ENCODE assay signal across 8 cellular contexts in the genomic region with DNA sequence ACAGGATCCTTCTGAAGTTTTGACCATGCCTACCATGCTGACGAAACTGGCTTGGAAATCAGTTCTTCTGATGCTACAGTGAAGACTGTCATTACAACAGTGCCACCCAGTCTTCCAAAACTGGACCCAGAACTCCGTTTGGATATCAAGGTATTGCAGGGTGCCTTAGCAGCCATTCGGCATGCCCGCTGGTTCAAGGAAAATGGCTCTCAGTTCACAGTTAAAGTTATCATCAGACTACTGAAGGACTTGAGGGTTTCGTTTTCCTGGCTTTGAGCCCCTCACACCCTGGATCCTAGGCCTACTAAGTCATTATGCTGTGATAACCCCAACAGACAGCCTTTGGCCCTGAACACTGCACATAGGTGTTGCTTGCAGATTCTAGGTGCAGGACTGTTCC.
"Had no signal": no experiment of that assay in that cellular context is flagged by ENCODE, and none has a peak within 500 bp of the region (broad histone marks: within the 10 kb centered on the region; RNA-seq: fewer than 3 reads in every experiment).

No MANE protein-coding gene starts in this region.

- H3K27ac ChIP-seq: GM23248, HL-60 had no signal

- H2AFZ ChIP-seq: GM23248 had no signal

- H3K4me3 ChIP-seq: GM23248, K562 had no signal

- ATAC-seq: HCT116, HepG2, K562 had no signal

- DNase-seq: GM23248, GOT3, H7, HFFc6 had no signal

- H3K9ac ChIP-seq: GM23248 had no signal
